ENCODE assay signal across 13 cellular contexts in genomic region chr7:135670179-135670578, GRCh38. TPM values are rescaled to one million over a fixed set of nuclear protein-coding genes. Genes with fewer than 3 reads are reported as not detected.
DNase-seq lines count a peak whose midpoint lies in the region; ATAC-seq and TF ChIP-seq lines count a peak whose summit lies in the region.
"Had no signal": no experiment of that assay in that cellular context is flagged by ENCODE, and none has a peak within 500 bp of the region (broad histone marks: within the 10 kb centered on the region; RNA-seq: fewer than 3 reads in every experiment).

No MANE protein-coding gene starts in this region.

- H3K4me3 Mint-ChIP-seq in HFFc6 = peak overlapping the region; percentile 52
- H3K4me3 Mint-ChIP-seq in H9 = no peak overlapping the region

- H3K27ac ChIP-seq in gastrocnemius medialis (peak overlapping the region; percentile 39 to 70 (median 56)), mesendoderm (ENCODE audit: low read depth, low read length) (no peak overlapping the region), H9 (ENCODE audit: insufficient read length, low read depth, low read length) (no peak overlapping the region)

- H3K27me3 ChIP-seq in adipocyte (replicated peaks; ENCODE audit: control insufficient read depth, insufficient read depth, low read length) (no peaks in the 10 kb centered on the region), gastrocnemius medialis (no peaks in the 10 kb centered on the region), mesendoderm (ENCODE audit: insufficient read depth, low read length, poor library complexity) (no peaks in the 10 kb centered on the region), H9 (ENCODE audit: insufficient read depth, low read length) (no peaks in the 10 kb centered on the region)

- TF ChIP-seq CTCF in HFFc6 (IDR thresholded peaks at IDR 0.05) (no peak; the same call in 1 of the 2 replicates), gastrocnemius medialis (IDR thresholded peaks at IDR 0.05 in 4 of 5, conservative IDR thresholded peaks at IDR 0.05 in 1 of 5) (no peak), H9 (conservative IDR thresholded peaks at IDR 0.05) (no peak)

- H3K4me2 ChIP-seq in mesendoderm (ENCODE audit: low read length) = no peak overlapping the region
- no peak overlapping the region for H3K4me2 ChIP-seq in H9 (ENCODE audit: insufficient read depth, insufficient read length, low read length)

- H4K5ac ChIP-seq in mesendoderm (ENCODE audit: low read length) = no peak overlapping the region
- no peak overlapping the region for H4K5ac ChIP-seq in H9 (ENCODE audit: insufficient read length, low read depth, low read length)

- no peaks in the 10 kb centered on the region for H3K9me3 ChIP-seq in adipocyte (ENCODE audit: control insufficient read depth, low read length)
- no peaks in the 10 kb centered on the region for H3K9me3 ChIP-seq in gastrocnemius medialis
- H3K9me3 ChIP-seq in H9 (ENCODE audit: control insufficient read depth, low read depth, low read length) = no peaks in the 10 kb centered on the region

- H2AFZ ChIP-seq in H9 (ENCODE audit: low read length) = no peak overlapping the region

- H4K8ac ChIP-seq in mesendoderm (ENCODE audit: low read depth, low read length) = no peak overlapping the region
- H4K8ac ChIP-seq in H9 (replicated peaks; ENCODE audit: insufficient read length, low read depth, low read length) = no peak overlapping the region

- H3K18ac ChIP-seq in mesendoderm (ENCODE audit: low read length) (no peak overlapping the region), H9 (ENCODE audit: insufficient read length, low read depth, low read length) (no peak overlapping the region)

- ATAC-seq in gastrocnemius medialis = peak in 1 of 2 donors; percentile 49
- no peak for ATAC-seq in HG02870 (IDR thresholded peaks at IDR 0.05; ENCODE audit: unreplicated experiment)

- H3K56ac ChIP-seq in mesendoderm (ENCODE audit: low read length) = no peak overlapping the region
- H3K56ac ChIP-seq in H9 (ENCODE audit: insufficient read length, low read depth, low read length) = no peak overlapping the region

- H2BK15ac ChIP-seq in mesendoderm (replicated peaks; ENCODE audit: low read depth) (no peak overlapping the region), H9 (ENCODE audit: low read depth, low read length) (no peak overlapping the region)

- H3K79me1 ChIP-seq in mesendoderm (ENCODE audit: low read length) (peaks cover 9% of the 10 kb centered on the region), H9 (ENCODE audit: insufficient read depth, low read depth, low read length, poor library complexity, severe bottlenecking) (peaks cover 3% of the 10 kb centered on the region)

- in situ Hi-C loops in gastrocnemius medialis (cut with MboI; ENCODE audit: low sequenced_read_pairs in 4 of 4) = loop anchor here in 3 of 4 donors (10.0 to 25.0 kb wide), 3 partner anchors 125 to 342 kb away; no protein-coding TSS in a partner anchor

- H3K36me3 ChIP-seq in adipocyte (ENCODE audit: control insufficient read depth, insufficient read depth, low read length, severe bottlenecking) (peaks cover 10% of the 10 kb centered on the region), gastrocnemius medialis (no peaks in the 10 kb centered on the region), mesendoderm (ENCODE audit: control insufficient read depth, insufficient read depth, low read length) (no peaks in the 10 kb centered on the region)

- H3K4me1 ChIP-seq in adipocyte (ENCODE audit: control insufficient read depth, insufficient read depth, low read length) (peaks cover 50% of the 10 kb centered on the region), gastrocnemius medialis (peaks cover 56 to 77% of the 10 kb centered on the region in 2 donors), mesendoderm (ENCODE audit: control insufficient read depth, low read depth, low read length) (no peaks in the 10 kb centered on the region), H9 (ENCODE audit: insufficient read depth, low read length) (no peaks in the 10 kb centered on the region)

- no peak for TF ChIP-seq POLR2A in gastrocnemius medialis (IDR thresholded peaks at IDR 0.05)

- H3K9me3 Mint-ChIP-seq in HFFc6 = no peaks in the 10 kb centered on the region
- peaks cover 0 to 7% of the 10 kb centered on the region in 2 experiments; a peak in 2 of 5 replicates for H3K9me3 Mint-ChIP-seq in H9

- H3K27me3 Mint-ChIP-seq in HFFc6 (ENCODE audit: insufficient read depth) (no peaks in the 10 kb centered on the region; the same call in 1 of the 2 replicates), H9 (ENCODE audit: low read depth) (no peaks in the 10 kb centered on the region)

- no peak overlapping the region for H4K91ac ChIP-seq in H9 (ENCODE audit: insufficient read length, low read depth, low read length)

- H3K4me1 Mint-ChIP-seq in HFFc6 (ENCODE audit: low read depth) (peaks cover 75% of the 10 kb centered on the region), H9 (peaks cover 3 to 8% of the 10 kb centered on the region in 2 experiments; a peak in 2 of 4 replicates)

- H2BK12ac ChIP-seq in H9 (ENCODE audit: insufficient read length, low read depth, low read length) = no peak overlapping the region

- H3K27ac Mint-ChIP-seq in HFFc6 (peak overlapping the region; percentile 86), H9 (peak overlapping the region in 1 of 3 experiments; percentile 40; a peak in 2 of 7 replicates)

- WGBS in mesendoderm (ENCODE audit: extremely low coverage, insufficient coverage, low lambda C conversion rate) = no CpG with 5 or more reads among the region's 1 CpG
- no CpG with 5 or more reads among the region's 1 CpG for WGBS in H9 (ENCODE audit: extremely low coverage, insufficient read length, low lambda C conversion rate)

- no peak overlapping the region for H3K14ac ChIP-seq in H9 (ENCODE audit: insufficient read depth, low read length)

- H3K36me3 Mint-ChIP-seq in HFFc6 (ENCODE audit: low read depth) (peaks cover 28% of the 10 kb centered on the region), H9 (ENCODE audit: insufficient read depth in 1 of 3, low read depth in 3 of 3) (peaks cover 16 to 42% (median 26%) of the 10 kb centered on the region in 3 experiments)

- H3K23ac ChIP-seq in mesendoderm (ENCODE audit: low read length) (no peak overlapping the region), H9 (ENCODE audit: insufficient read length, low read depth, low read length) (no peak overlapping the region)

- no peaks in the 10 kb centered on the region for H3K23me2 ChIP-seq in H9 (ENCODE audit: insufficient read length, low read depth, low read length, poor library complexity, severe bottlenecking)

- H2BK120ac ChIP-seq in mesendoderm (ENCODE audit: low read depth, low read length) (no peak overlapping the region), H9 (ENCODE audit: low read depth, low read length, poor library complexity, severe bottlenecking) (no peak overlapping the region)

- no peak overlapping the region for H2BK20ac ChIP-seq in H9 (ENCODE audit: low read depth, low read length, poor library complexity, severe bottlenecking)

- H3K79me2 ChIP-seq in mesendoderm (ENCODE audit: control insufficient read depth, insufficient read depth, low read length) = peaks cover 14% of the 10 kb centered on the region
- H3K79me2 ChIP-seq in H9 (ENCODE audit: insufficient read depth, low read length) = peaks cover 4% of the 10 kb centered on the region; the same call in 1 of the 2 replicates

- no peaks in the 10 kb centered on the region for H4K20me1 ChIP-seq in H9 (ENCODE audit: control insufficient read depth, insufficient read depth, insufficient read length)

- H2BK5ac ChIP-seq in mesendoderm (ENCODE audit: low read length) = no peak overlapping the region
- H2BK5ac ChIP-seq in H9 (ENCODE audit: insufficient read length, low read length) = no peak overlapping the region

- H2AK5ac ChIP-seq in mesendoderm (ENCODE audit: low read length) (no peak overlapping the region), H9 (ENCODE audit: insufficient read length, low read length) (no peak overlapping the region)

- H3K4ac ChIP-seq in mesendoderm (ENCODE audit: low read depth, low read length) (no peak overlapping the region), H9 (ENCODE audit: low read depth, low read length) (no peak overlapping the region)

- DNase-seq in HFFc6 (peak; percentile 79), adipocyte (ENCODE audit: low read depth) (peak; percentile 56), fibroblast of the conjunctiva (ENCODE audit: low read depth) (peak; percentile 28), gastrocnemius medialis (no peak), mesendoderm (no peak), H9 (no peak)
- DNase-seq in effector CD8-positive, alpha-beta T cell (lab: John Stamatoyannopoulos, UW) = no peak
- DNase-seq: activated CD4-positive, alpha-beta T cell treated with anti-CD3 and anti-CD28 coated beads for 4 hours; NCI-H1092; NCI-H69 had no signal

- peak overlapping the region; percentile 14 for H3K9ac ChIP-seq in adipocyte (ENCODE audit: low read length)
- H3K9ac ChIP-seq in mesendoderm (ENCODE audit: low read length) = no peak overlapping the region
- no peak overlapping the region for H3K9ac ChIP-seq in H9 (ENCODE audit: extremely low read depth, insufficient read length, low read length)

- intact Hi-C loops in gastrocnemius medialis (cut with DNase I; ENCODE audit: low total_unique reads) = no loop called here

- H3T11ph ChIP-seq in H9 (ENCODE audit: low read length) = no peak overlapping the region

- H3K4me3 ChIP-seq in adipocyte (ENCODE audit: low read length) (peak overlapping the region; percentile 45), gastrocnemius medialis (no peak overlapping the region), mesendoderm (ENCODE audit: low read length) (no peak overlapping the region)
- H3K4me3 ChIP-seq: skin epidermis had no signal

RNA-seq across cellular contexts. Expression of gene STMP1, which starts 7.9 kb away (rescaled TPM):
- 10 to 100 TPM; 40.0 to 58.1 (median 51.7) TPM for total RNA-seq in HFFc6 (2021; fragmentation: NEBNext Ultra II Directional; extraction: Animal tissue kit (Norgen Biotek cat#: 25700))
- total RNA-seq in gastrocnemius medialis = 10 to 100 TPM in 3 of 4 donors, 1 to 10 TPM in 1; 7.7 to 19.9 (median 11.8) TPM
- polyA plus RNA-seq in mesendoderm (2013, experiment 1 of 2) = 36.7 TPM
- 36.6 TPM for polyA plus RNA-seq in mesendoderm (2013, experiment 2 of 2)
- 38.4 and 39.6 TPM in 2 replicates for total RNA-seq in H9 (2021)

RNA-seq across cellular contexts. Expression of gene SLC13A4, which starts 57.8 kb away (rescaled TPM):
- total RNA-seq in HFFc6 (2021; fragmentation: NEBNext Ultra II Directional; extraction: Animal tissue kit (Norgen Biotek cat#: 25700)) = 1 to 10 TPM in 1 of 6 experiments, under 1 TPM in 4, not detected in 1; 0.24 to 1.2 (median 0.68) TPM
- not detected for total RNA-seq in gastrocnemius medialis
- 2.7 TPM for polyA plus RNA-seq in mesendoderm (2013, experiment 1 of 2)
- 2.5 TPM for polyA plus RNA-seq in mesendoderm (2013, experiment 2 of 2)
- 2.0 and 3.5 TPM in 2 replicates for total RNA-seq in H9 (2021)
- total RNA-seq: dermis microvascular lymphatic vessel endothelial cell had no signal

Comparison
In these comparisons a context has a peak if more than half of its experiments do, and no peak if none do; other contexts are left out.
1. DNase-seq: peak in HFFc6 (single experiment), adipocyte (single experiment) and fibroblast of the conjunctiva (single experiment); none in gastrocnemius medialis (0 of 2), mesendoderm (single experiment), effector CD8-positive, alpha-beta T cell (single experiment) and H9 (single experiment).
2. H3K27ac ChIP-seq: peak in gastrocnemius medialis (4 of 4); none in mesendoderm (single experiment) and H9 (single experiment).